ENCODE assay signal across 1 cellular context in genomic region chr1:1793481-1794244, GRCh38.
TF ChIP-seq lines count a peak whose summit lies in the region.

No MANE protein-coding gene starts in this region.

TF ChIP-seq in WTC11, 78 proteins besides CTCF, POLR2A, EP300 and RAD21 (continued from another document):
- TF ChIP-seq ATF2 (CRISPR knock-in tag; IDR thresholded peaks at IDR 0.05; ENCODE audit: borderline replicate concordance, low read depth) (no peak), ZBTB21 (CRISPR knock-in tag; IDR thresholded peaks at IDR 0.05; ENCODE audit: borderline replicate concordance) (no peak), FOXP1 (CRISPR knock-in tag; IDR thresholded peaks at IDR 0.05; ENCODE audit: borderline replicate concordance) (no peak), GABPB1 (CRISPR knock-in tag; IDR thresholded peaks at IDR 0.05) (no peak), RORB (CRISPR knock-in tag; IDR thresholded peaks at IDR 0.05) (no peak), TP53 (CRISPR knock-in tag; IDR thresholded peaks at IDR 0.05) (no peak), MLX (CRISPR knock-in tag; IDR thresholded peaks at IDR 0.05) (no peak), NR3C1 (CRISPR knock-in tag; conservative IDR thresholded peaks at IDR 0.05; ENCODE audit: low read depth) (no peak), SP1 (CRISPR knock-in tag; conservative IDR thresholded peaks at IDR 0.05) (no peak), IRF2 (CRISPR knock-in tag; IDR thresholded peaks at IDR 0.05; ENCODE audit: borderline replicate concordance, low read depth) (no peak), TCF7 (CRISPR knock-in tag; IDR thresholded peaks at IDR 0.05; ENCODE audit: low read depth) (no peak), ZNF219 (CRISPR knock-in tag; IDR thresholded peaks at IDR 0.05; ENCODE audit: borderline replicate concordance) (no peak), PRDM15 (CRISPR knock-in tag; IDR thresholded peaks at IDR 0.05) (no peak)
